ENCODE assay signal across 9 cellular contexts in the genomic region with DNA sequence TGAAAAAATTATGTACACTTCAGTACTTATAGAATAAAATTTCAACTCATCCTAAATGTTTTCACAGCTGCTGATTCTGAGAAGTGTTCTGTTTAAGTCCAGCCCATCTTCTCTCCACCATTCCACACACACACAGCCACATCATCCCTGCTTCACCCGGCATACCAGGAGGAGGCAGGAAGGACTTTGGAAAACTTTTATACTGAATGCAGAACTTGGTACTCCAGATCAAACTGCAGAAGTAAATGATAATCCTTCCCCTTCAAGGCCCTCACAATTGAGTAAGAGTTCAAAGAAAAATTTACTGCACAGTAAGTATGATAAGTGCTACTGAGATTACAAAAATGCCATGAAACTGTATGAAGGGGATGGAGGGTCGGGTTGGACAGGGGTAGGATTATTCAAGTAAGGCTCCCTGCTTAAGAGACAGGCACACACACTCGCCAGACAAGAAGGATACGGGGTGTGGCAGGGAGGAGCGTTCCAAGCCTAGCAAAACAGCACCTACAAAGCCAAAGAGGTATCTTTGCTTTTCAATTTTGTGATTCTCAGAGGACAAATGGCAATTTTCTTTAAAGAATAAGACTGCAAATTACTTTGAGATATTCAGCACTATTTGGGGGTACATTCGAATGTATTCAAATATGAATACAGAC. TPM values are rescaled to one million over a fixed set of nuclear protein-coding genes. Genes with fewer than 3 reads are reported as not detected.
DNase-seq lines count a peak whose midpoint lies in the region; ATAC-seq, FAIRE-seq and TF ChIP-seq lines count a peak whose summit lies in the region.
"Had no signal": no experiment of that assay in that cellular context is flagged by ENCODE, and none has a peak within 500 bp of the region (broad histone marks: within the 10 kb centered on the region; RNA-seq: fewer than 3 reads in every experiment).

No MANE protein-coding gene starts in this region.

- peak overlapping the region in 1 of 2 experiments; percentile 60 for H3K23ac ChIP-seq in mesenchymal stem cell (ENCODE audit: low read length in 2 of 2)

- no peak overlapping the region for H2BK12ac ChIP-seq in mesenchymal stem cell (ENCODE audit: low read length in 2 of 2)

- no peak overlapping the region for H4K91ac ChIP-seq in mesenchymal stem cell (ENCODE audit: low read length)

- TF ChIP-seq RAD21 in A549 (conservative IDR thresholded peaks at IDR 0.05 in 1 of 2, IDR thresholded peaks at IDR 0.05 in 1 of 2): no peak

- H3K4me2 ChIP-seq in A549: peak overlapping the region; percentile 96
- no peak overlapping the region for H3K4me2 ChIP-seq in mesenchymal stem cell (ENCODE audit: low read length, poor library complexity, severe bottlenecking)

- FAIRE-seq in A549 (lab: Jason Lieb, UNC) (no peak), GM12891 (lab: Jason Lieb, UNC) (peak; percentile 9)

- POLR2A ChIA-PET in A549 (lab: Yijun Ruan, JAX): no interaction called here

- WGBS in A549 (ENCODE audit: missing lambda C conversion rate): 29% methylated on average over 6 of the region's 6 CpGs
- 86% methylated on average over 6 of the region's 6 CpGs for WGBS in mesenchymal stem cell

- H3K9me3 ChIP-seq in A549: no peaks in the 10 kb centered on the region
- no peaks in the 10 kb centered on the region for H3K9me3 ChIP-seq in ascending aorta
- no peaks in the 10 kb centered on the region for H3K9me3 ChIP-seq in mesenchymal stem cell (ENCODE audit: control insufficient read depth, low read length)

- CTCF ChIA-PET in A549 (lab: Yijun Ruan, JAX): interaction anchor here (1.3 kb wide), 1 partner anchor 184 kb away, joined by 3 read pairs; no protein-coding TSS in a partner anchor

- H2BK120ac ChIP-seq in mesenchymal stem cell (ENCODE audit: low read depth, low read length): no peak overlapping the region

- H3K36me3 ChIP-seq in ascending aorta (no peaks in the 10 kb centered on the region), mesenchymal stem cell (ENCODE audit: control insufficient read depth in 1 of 2, insufficient read depth in 2 of 2, low read depth in 1 of 2, low read length in 2 of 2) (no peaks in the 10 kb centered on the region)

- TF ChIP-seq EP300 in A549 (IDR thresholded peaks at IDR 0.05): no peak

- no peaks in the 10 kb centered on the region for H3K27me3 ChIP-seq in ascending aorta
- H3K27me3 ChIP-seq in mesenchymal stem cell (ENCODE audit: control insufficient read depth in 1 of 2, insufficient read depth in 1 of 2, low read length in 2 of 2): no peaks in the 10 kb centered on the region

- no peak overlapping the region for H2BK15ac ChIP-seq in mesenchymal stem cell (ENCODE audit: low read depth, poor library complexity, severe bottlenecking)

- H3K14ac ChIP-seq in mesenchymal stem cell (ENCODE audit: low read length in 2 of 2): no peak overlapping the region

- H3K4me3 ChIP-seq in A549 (no peak overlapping the region), ascending aorta (peak overlapping the region in 1 of 2 donors; percentile 32), mesenchymal stem cell (ENCODE audit: insufficient read depth in 1 of 2, low read depth in 1 of 2, low read length in 2 of 2) (peak overlapping the region in 1 of 2 experiments; percentile 92)

- no peak overlapping the region for H4K8ac ChIP-seq in mesenchymal stem cell (ENCODE audit: low read length)

- intact Hi-C loops in ascending aorta (cut with DNase I): no loop called here

- H2BK5ac ChIP-seq in mesenchymal stem cell (ENCODE audit: low read depth, low read length, poor library complexity, severe bottlenecking): no peak overlapping the region

- no peak overlapping the region for H3K4ac ChIP-seq in mesenchymal stem cell (ENCODE audit: low read depth in 1 of 2, low read length in 2 of 2)

- peak overlapping the region; percentile 96 for H3K9ac ChIP-seq in mesenchymal stem cell (ENCODE audit: low read length)

- no peak overlapping the region for H2AFZ ChIP-seq in mesenchymal stem cell (ENCODE audit: low read depth, low read length)

- H3K79me1 ChIP-seq in mesenchymal stem cell (replicated peaks; ENCODE audit: low read length, poor library complexity, severe bottlenecking): peaks cover 1% of the 10 kb centered on the region

- ATAC-seq in A549: no peak
- no peak for ATAC-seq in HG02973 (IDR thresholded peaks at IDR 0.05; ENCODE audit: unreplicated experiment)
- ATAC-seq in GM18907 (IDR thresholded peaks at IDR 0.05; ENCODE audit: unreplicated experiment): no peak

- peak overlapping the region in 1 of 2 experiments; percentile 11; a peak in 1 of 6 replicates for H3K27ac ChIP-seq in A549
- H3K27ac ChIP-seq in ascending aorta: peak overlapping the region; percentile 86 to 99
- H3K27ac ChIP-seq in mesenchymal stem cell (ENCODE audit: low read length, poor library complexity, severe bottlenecking): no peak overlapping the region

- H3K4me1 ChIP-seq in A549 (peaks cover 44% of the 10 kb centered on the region), ascending aorta (peaks cover 9 to 33% of the 10 kb centered on the region in 2 donors), mesenchymal stem cell (ENCODE audit: control insufficient read depth, insufficient read depth, low read depth, low read length) (peaks cover 7% of the 10 kb centered on the region)

- H3K18ac ChIP-seq in mesenchymal stem cell (ENCODE audit: low read depth in 1 of 2, low read length in 2 of 2): peak overlapping the region in 1 of 2 experiments; percentile 75

- DNase-seq in A549 (ENCODE audit: low read depth in 1 of 2, low spot score in 1 of 2) (no peak), GM12891 (ENCODE audit: insufficient read length, low spot score) (no peak), ascending aorta (ENCODE audit: low spot score in 2 of 2) (no peak), mesenchymal stem cell (peak; percentile 16), HCEC 1CT (no peak)
- no peak for DNase-seq in activated CD4-positive, CD25-positive, alpha-beta regulatory T cell (lab: John Stamatoyannopoulos, UW)
- DNase-seq: NCI-H1436 had no signal

- TF ChIP-seq CTCF in A549 (IDR thresholded peaks at IDR 0.05) (no peak), ascending aorta (IDR thresholded peaks at IDR 0.05) (no peak)

- H2AK5ac ChIP-seq in mesenchymal stem cell (ENCODE audit: low read length, severe bottlenecking): no peak overlapping the region

- TF ChIP-seq POLR2A in A549 (IDR thresholded peaks at IDR 0.05; ENCODE audit: low read length): no peak
- TF ChIP-seq POLR2A in GM12891 (IDR thresholded peaks at IDR 0.05; ENCODE audit: low read depth, low read length): no peak

TF ChIP-seq in A549, 52 proteins besides CTCF, POLR2A, EP300 and RAD21 (continues in another document):
- no peak for TF ChIP-seq ZNF302 (CRISPR knock-in tag; IDR thresholded peaks at IDR 0.05)
- TF ChIP-seq SREBF2 (IDR thresholded peaks at IDR 0.05): no peak
- TF ChIP-seq RFX5 (IDR thresholded peaks at IDR 0.05): no peak
- TF ChIP-seq GATA3 (IDR thresholded peaks at IDR 0.05; ENCODE audit: borderline replicate concordance): no peak
- TF ChIP-seq FOXS1 (CRISPR knock-in tag; IDR thresholded peaks at IDR 0.05): no peak
- no peak for TF ChIP-seq HDAC2 (IDR thresholded peaks at IDR 0.05)
- TF ChIP-seq EHF (CRISPR knock-in tag; IDR thresholded peaks at IDR 0.05): no peak
- no peak for TF ChIP-seq KDM1A (IDR thresholded peaks at IDR 0.05; ENCODE audit: low read depth)
- TF ChIP-seq, protein P1, sequence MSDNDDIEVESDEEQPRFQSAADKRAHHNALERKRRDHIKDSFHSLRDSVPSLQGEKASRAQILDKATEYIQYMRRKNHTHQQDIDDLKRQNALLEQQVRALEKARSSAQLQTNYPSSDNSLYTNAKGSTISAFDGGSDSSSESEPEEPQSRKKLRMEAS (IDR thresholded peaks at IDR 0.05): no peak
- TF ChIP-seq POLR2AphosphoS2 (conservative IDR thresholded peaks at IDR 0.05; ENCODE audit: low read length): no peak
- TF ChIP-seq MAFK (IDR thresholded peaks at IDR 0.05; ENCODE audit: partially characterized antibody): no peak
- TF ChIP-seq HOXB13 (CRISPR knock-in tag; IDR thresholded peaks at IDR 0.05; ENCODE audit: low read depth): no peak

TF ChIP-seq in GM12891, 5 proteins besides CTCF, POLR2A, EP300 and RAD21:
- TF ChIP-seq SPI1 (IDR thresholded peaks at IDR 0.05; ENCODE audit: low read depth, low read length) (no peak), POLR2AphosphoS5 (IDR thresholded peaks at IDR 0.05; ENCODE audit: low read depth, low read length) (no peak), TAF1 (IDR thresholded peaks at IDR 0.05; ENCODE audit: low read depth, low read length) (no peak), PAX5 (IDR thresholded peaks at IDR 0.05; ENCODE audit: insufficient read depth, low read length, severe bottlenecking) (no peak), POU2F2 (IDR thresholded peaks at IDR 0.05; ENCODE audit: low read depth, low read length) (no peak)

RNA-seq across cellular contexts. Expression of a gene that starts 2.6 kb away (rescaled TPM):
- polyA plus RNA-seq in A549 (2011; rRNA removed) (20.3 and 21.2 TPM in 2 replicates), A549 (2017; fragmentation: RNase III; extraction: RNeasy Plus Mini Kit Qiagen cat#74134 plus additional on column Dnase treatment) (16.8 to 19.6 TPM (median 19.1 TPM) in 3 replicates)
- polyA plus RNA-seq in A549 (2012; cell fraction: cytosol; rRNA removed): 5.5 and 6.8 TPM in 2 replicates
- polyA plus RNA-seq in A549 (2012; cell fraction: nucleus; rRNA removed): 1.4 and 4.0 TPM in 2 replicates
- 4.7 and 5.4 TPM in 2 replicates for polyA minus RNA-seq in A549 (2011; rRNA and poly(A)+ RNA removed)
- polyA plus RNA-seq in GM12891 (2012; ENCODE audit: low read depth, missing spikeins): 18.8 TPM
- total RNA-seq in ascending aorta: 8.7 TPM
- 20.9 TPM for polyA plus RNA-seq in mesenchymal stem cell (2013, experiment 1 of 2)
- 21.6 TPM for polyA plus RNA-seq in mesenchymal stem cell (2013, experiment 2 of 2)
